ENCODE assay signal across 11 cellular contexts in the genomic region with DNA sequence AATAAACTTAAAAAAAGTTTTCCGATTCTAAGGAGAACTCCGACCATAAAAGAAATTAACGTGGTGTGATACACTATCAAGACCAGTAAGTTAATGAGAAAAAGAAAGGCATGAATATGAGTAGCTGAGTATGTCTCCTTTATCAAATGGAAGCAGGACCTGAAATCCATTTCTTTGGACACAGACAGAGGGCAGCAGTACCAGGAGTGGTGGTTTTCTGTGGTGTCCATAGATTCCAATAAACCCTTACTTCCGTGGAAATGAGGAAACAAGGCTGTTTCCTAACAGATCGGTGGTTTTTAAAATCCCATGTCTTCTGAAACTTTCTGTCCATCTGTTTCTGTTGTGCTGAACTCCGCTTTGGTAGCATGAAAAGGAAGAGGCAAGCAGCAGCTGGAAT.
DNase-seq lines count a peak whose midpoint lies in the region; ATAC-seq and TF ChIP-seq lines count a peak whose summit lies in the region.
"Had no signal": no experiment of that assay in that cellular context is flagged by ENCODE, and none has a peak within 500 bp of the region (broad histone marks: within the 10 kb centered on the region; RNA-seq: fewer than 3 reads in every experiment).

No MANE protein-coding gene starts in this region.

- no peak for TF ChIP-seq POLR2A in breast epithelium (IDR thresholded peaks at IDR 0.05)

- BruUV-seq in MCF 10A (replicated peaks; lab: Mats Ljungman, UMichigan), result no TSS peak

- intact Hi-C loops in MCF 10A (cut with micrococcal nuclease), result no loop called here
- intact Hi-C loops in breast epithelium (cut with DNase I; ENCODE audit: low total_unique reads), result no loop called here
- intact Hi-C loops in activated CD4-positive, alpha-beta memory T cell treated with anti-CD3 and anti-CD28 coated beads for 36 hours (cut with micrococcal nuclease), result no loop called here

- DNase-seq in MCF 10A (ENCODE audit: unreplicated experiment) (peak; percentile 21), breast epithelium (ENCODE audit: low spot score in 2 of 2) (no peak), RKO (ENCODE audit: low spot score) (peak; percentile 16), epithelial cell of proximal tubule (ENCODE audit: low read depth) (no peak), superior temporal gyrus (ENCODE audit: extremely low spot score) (peak; percentile 53), NCI-H1930 (lab: John Stamatoyannopoulos, UW) (no peak)
- DNase-seq in stimulated activated naive CD8-positive, alpha-beta T cell treated with anti-CD3 and anti-CD28 coated beads, Interleukin-15, amount 100 ng/mL, for 72 hours, result no peak
- no peak for DNase-seq in activated CD4-positive, alpha-beta memory T cell treated with anti-CD3 and anti-CD28 coated beads for 36 hours
- DNase-seq: activated CD4-positive, alpha-beta T cell treated with anti-CD3 and anti-CD28 coated beads, Interleukin-2, amount 50 U/mL, for 4 hours had no signal

- H3K27me3 Mint-ChIP-seq in MCF 10A (ENCODE audit: insufficient read depth, unreplicated experiment), result no peaks in the 10 kb centered on the region
- H3K27me3 Mint-ChIP-seq in stimulated activated naive CD8-positive, alpha-beta T cell treated with anti-CD3 and anti-CD28 coated beads, Interleukin-15, amount 100 ng/mL, for 72 hours, result no peaks in the 10 kb centered on the region
- H3K27me3 Mint-ChIP-seq in activated CD4-positive, alpha-beta memory T cell treated with anti-CD3 and anti-CD28 coated beads for 36 hours, result no peaks in the 10 kb centered on the region

- no peaks in the 10 kb centered on the region for H3K4me1 Mint-ChIP-seq in MCF 10A (ENCODE audit: insufficient read depth, unreplicated experiment)
- no peaks in the 10 kb centered on the region for H3K4me1 Mint-ChIP-seq in stimulated activated naive CD8-positive, alpha-beta T cell treated with anti-CD3 and anti-CD28 coated beads, Interleukin-15, amount 100 ng/mL, for 72 hours
- no peaks in the 10 kb centered on the region for H3K4me1 Mint-ChIP-seq in activated CD4-positive, alpha-beta memory T cell treated with anti-CD3 and anti-CD28 coated beads for 36 hours (ENCODE audit: low read depth)

- no peak overlapping the region for H3K27ac Mint-ChIP-seq in MCF 10A (ENCODE audit: low read depth, unreplicated experiment)
- H3K27ac Mint-ChIP-seq in stimulated activated naive CD8-positive, alpha-beta T cell treated with anti-CD3 and anti-CD28 coated beads, Interleukin-15, amount 100 ng/mL, for 72 hours, result no peak overlapping the region
- H3K27ac Mint-ChIP-seq in activated CD4-positive, alpha-beta memory T cell treated with anti-CD3 and anti-CD28 coated beads for 36 hours, result no peak overlapping the region

- H3K4me3 Mint-ChIP-seq in MCF 10A (ENCODE audit: unreplicated experiment), result no peak overlapping the region
- H3K4me3 Mint-ChIP-seq in stimulated activated naive CD8-positive, alpha-beta T cell treated with anti-CD3 and anti-CD28 coated beads, Interleukin-15, amount 100 ng/mL, for 72 hours, result no peak overlapping the region
- H3K4me3 Mint-ChIP-seq in activated CD4-positive, alpha-beta memory T cell treated with anti-CD3 and anti-CD28 coated beads for 36 hours, result no peak overlapping the region

- no peaks in the 10 kb centered on the region for H3K36me3 ChIP-seq in breast epithelium

- no peaks in the 10 kb centered on the region for H3K9me3 Mint-ChIP-seq in MCF 10A (ENCODE audit: unreplicated experiment)
- no peaks in the 10 kb centered on the region for H3K9me3 Mint-ChIP-seq in stimulated activated naive CD8-positive, alpha-beta T cell treated with anti-CD3 and anti-CD28 coated beads, Interleukin-15, amount 100 ng/mL, for 72 hours
- H3K9me3 Mint-ChIP-seq in activated CD4-positive, alpha-beta memory T cell treated with anti-CD3 and anti-CD28 coated beads for 36 hours, result no peaks in the 10 kb centered on the region

- TF ChIP-seq CTCF in MCF 10A (IDR thresholded peaks at IDR 0.05; ENCODE audit: unreplicated experiment) (no peak), breast epithelium (IDR thresholded peaks at IDR 0.05) (no peak), epithelial cell of proximal tubule (conservative IDR thresholded peaks at IDR 0.05; ENCODE audit: low read depth, low read length) (peak; percentile 41)

- CTCF ChIA-PET in MCF 10A (lab: Yijun Ruan, JAX), result interaction anchor here (0.7 kb wide), 1 partner anchor 18 kb away, joined by 3 read pairs; no protein-coding TSS in a partner anchor
- CTCF ChIA-PET in activated CD4-positive, alpha-beta memory T cell treated with anti-CD3 and anti-CD28 coated beads for 36 hours (lab: Charles Lee), result no interaction called here

- H3K9me3 ChIP-seq in breast epithelium, result no peaks in the 10 kb centered on the region

- no peak overlapping the region for H3K27ac ChIP-seq in breast epithelium
- H3K27ac ChIP-seq: epithelial cell of prostate, KMS-11 had no signal

- POLR2A ChIA-PET in MCF 10A (lab: Yijun Ruan, JAX), result interaction anchor here (0.6 to 0.7 kb wide), 2 partner anchors 142 to 304 kb away, joined by 3 to 4 read pairs; no protein-coding TSS in a partner anchor
- POLR2A ChIA-PET in activated CD4-positive, alpha-beta memory T cell treated with anti-CD3 and anti-CD28 coated beads for 36 hours (lab: Charles Lee), result no interaction called here

- H3K4me3 ChIP-seq in breast epithelium (no peak overlapping the region), epithelial cell of proximal tubule (ENCODE audit: low read depth, low read length) (no peak overlapping the region)

- no peaks in the 10 kb centered on the region for H3K4me1 ChIP-seq in breast epithelium

- no peak for ATAC-seq in stimulated activated naive CD8-positive, alpha-beta T cell treated with anti-CD3 and anti-CD28 coated beads, Interleukin-15, amount 100 ng/mL, for 72 hours

- no peaks in the 10 kb centered on the region for H3K36me3 Mint-ChIP-seq in MCF 10A (ENCODE audit: insufficient read depth, unreplicated experiment)
- H3K36me3 Mint-ChIP-seq in activated CD4-positive, alpha-beta memory T cell treated with anti-CD3 and anti-CD28 coated beads for 36 hours, result no peaks in the 10 kb centered on the region

- no peaks in the 10 kb centered on the region for H3K27me3 ChIP-seq in breast epithelium

Comparison
In these comparisons a context has a peak if more than half of its experiments do, and no peak if none do; other contexts are left out.
1. DNase-seq: peak in MCF 10A (single experiment), RKO (single experiment) and superior temporal gyrus (single experiment); none in breast epithelium (0 of 2), epithelial cell of proximal tubule (single experiment), stimulated activated naive CD8-positive, alpha-beta T cell treated with anti-CD3 and anti-CD28 coated beads, Interleukin-15, amount 100 ng/mL, for 72 hours (0 of 2), activated CD4-positive, alpha-beta memory T cell treated with anti-CD3 and anti-CD28 coated beads for 36 hours (single experiment) and NCI-H1930 (0 of 2).